25 cellular contexts compared by ENCODE assay signal in genomic region chr10:25024528-25024927, GRCh38. TPM values are rescaled to one million over a fixed set of nuclear protein-coding genes. Genes with fewer than 3 reads are reported as not detected.
DNase-seq lines count a peak whose midpoint lies in the region; ATAC-seq and TF ChIP-seq lines count a peak whose summit lies in the region.
"Had no signal": no experiment of that assay in that cellular context is flagged by ENCODE, and none has a peak within 500 bp of the region (broad histone marks: within the 10 kb centered on the region; RNA-seq: fewer than 3 reads in every experiment).

No MANE protein-coding gene starts in this region.

- H2BK5ac ChIP-seq in mesenchymal stem cell (ENCODE audit: low read depth, low read length, poor library complexity, severe bottlenecking), result no peak overlapping the region

- no peak overlapping the region for H2BK15ac ChIP-seq in mesenchymal stem cell (ENCODE audit: low read depth, poor library complexity, severe bottlenecking)

- H3K4me1 ChIP-seq in ACC112 (ENCODE audit: control insufficient read depth, insufficient read depth, low read length, unreplicated experiment) (peaks cover 12% of the 10 kb centered on the region), mesenchymal stem cell (ENCODE audit: control insufficient read depth, insufficient read depth, low read depth, low read length) (no peaks in the 10 kb centered on the region)
- H3K4me1 ChIP-seq: SJCRH30 had no signal

- H3K23ac ChIP-seq in mesenchymal stem cell (ENCODE audit: low read length in 2 of 2), result no peak overlapping the region

- H3K4ac ChIP-seq in mesenchymal stem cell (ENCODE audit: low read depth in 1 of 2, low read length in 2 of 2), result no peak overlapping the region

- no peak for TF ChIP-seq CTCF in AG10803 (conservative IDR thresholded peaks at IDR 0.05; ENCODE audit: low read length)
- TF ChIP-seq CTCF in coronary artery (IDR thresholded peaks at IDR 0.05), result no peak
- TF ChIP-seq CTCF in dorsolateral prefrontal cortex (IDR thresholded peaks at IDR 0.05 in 54 of 56, conservative IDR thresholded peaks at IDR 0.05 in 2 of 56; ENCODE audit: low read depth in 1 of 56, partially characterized antibody in 56 of 56), result no peak

- no peak overlapping the region for H2AK5ac ChIP-seq in mesenchymal stem cell (ENCODE audit: low read length, severe bottlenecking)

- H3K9ac ChIP-seq in mesenchymal stem cell (ENCODE audit: low read length), result peak overlapping the region; percentile 40

- H3K4me3 ChIP-seq in ACC112 (ENCODE audit: low read depth, low read length), result peak overlapping the region; percentile 46; the same call in 1 of the 2 replicates
- H3K4me3 ChIP-seq in AG10803 (ENCODE audit: low read length), result no peak overlapping the region
- H3K4me3 ChIP-seq in coronary artery, result no peak overlapping the region
- peak overlapping the region in 1 of 2 experiments; percentile 30 for H3K4me3 ChIP-seq in mesenchymal stem cell (ENCODE audit: insufficient read depth in 1 of 2, low read depth in 1 of 2, low read length in 2 of 2)
- H3K4me3 ChIP-seq in dorsolateral prefrontal cortex, result no peak overlapping the region
- H3K4me3 ChIP-seq: PC-9, SJCRH30 had no signal

- WGBS in mesenchymal stem cell, result 95% methylated on average over 5 of the region's 8 CpGs

- H3K27ac ChIP-seq in ACC112 (ENCODE audit: low read depth, low read length) (no peak overlapping the region), coronary artery (peak overlapping the region; percentile 19 to 34), mesenchymal stem cell (ENCODE audit: low read length, poor library complexity, severe bottlenecking) (no peak overlapping the region), dorsolateral prefrontal cortex (peak overlapping the region in 5 of 59 donors; percentile 2 to 39 (median 4))
- H3K27ac ChIP-seq: HL-60, PC-9, SJCRH30 had no signal

- H3K27me3 ChIP-seq in ACC112 (ENCODE audit: insufficient read depth, low read length) (no peaks in the 10 kb centered on the region), mesenchymal stem cell (ENCODE audit: control insufficient read depth in 1 of 2, insufficient read depth in 1 of 2, low read length in 2 of 2) (no peaks in the 10 kb centered on the region), dorsolateral prefrontal cortex (no peaks in the 10 kb centered on the region)
- H3K27me3 ChIP-seq: SJCRH30 had no signal

- H3K79me1 ChIP-seq in mesenchymal stem cell (replicated peaks; ENCODE audit: low read length, poor library complexity, severe bottlenecking), result peaks cover 1% of the 10 kb centered on the region

- H3K18ac ChIP-seq in mesenchymal stem cell (ENCODE audit: low read depth in 1 of 2, low read length in 2 of 2), result no peak overlapping the region

- H2BK12ac ChIP-seq in mesenchymal stem cell (ENCODE audit: low read length in 2 of 2), result no peak overlapping the region

- no peak overlapping the region for H3K14ac ChIP-seq in mesenchymal stem cell (ENCODE audit: low read length in 2 of 2)

- H4K8ac ChIP-seq in mesenchymal stem cell (ENCODE audit: low read length), result no peak overlapping the region

- no peak overlapping the region for H4K91ac ChIP-seq in mesenchymal stem cell (ENCODE audit: low read length)

- H3K4me2 ChIP-seq in mesenchymal stem cell (ENCODE audit: low read length, poor library complexity, severe bottlenecking), result no peak overlapping the region
- H3K4me2 ChIP-seq: PC-9 had no signal

- ATAC-seq in GM21529 (IDR thresholded peaks at IDR 0.05; ENCODE audit: unreplicated experiment) (no peak), GM19395 (IDR thresholded peaks at IDR 0.05; ENCODE audit: unreplicated experiment) (no peak)
- ATAC-seq: HCT116, HepG2, Right ventricle myocardium inferior, T-cell had no signal

- H2BK120ac ChIP-seq in mesenchymal stem cell (ENCODE audit: low read depth, low read length), result no peak overlapping the region

- peak overlapping the region; percentile 79 for H2AFZ ChIP-seq in ACC112 (ENCODE audit: low read length, unreplicated experiment)
- H2AFZ ChIP-seq in mesenchymal stem cell (ENCODE audit: low read depth, low read length), result no peak overlapping the region
- H2AFZ ChIP-seq: PC-9 had no signal

- DNase-seq in AG10803 (ENCODE audit: low read depth) (peak; percentile 49), coronary artery (ENCODE audit: low spot score) (no peak), mesenchymal stem cell (no peak), dorsolateral prefrontal cortex (no peak)
- no peak for DNase-seq in activated naive CD4-positive, alpha-beta T cell (lab: John Stamatoyannopoulos, UW)
- DNase-seq: DMS153, DND-41, Karpas-422, MV-4-11, NCI-H187 treated with DMSO at 0.1 percent for 48 hours, NCI-H524 treated with DMSO at 0.1 percent for 48 hours, NCI-H774, PC-9, SJCRH30, T-cell had no signal

- no peaks in the 10 kb centered on the region for H3K79me2 ChIP-seq in ACC112 (ENCODE audit: control insufficient read depth, insufficient read depth, low read length, unreplicated experiment)

- H3K36me3 ChIP-seq in ACC112 (ENCODE audit: insufficient read depth, low read length) (no peaks in the 10 kb centered on the region), mesenchymal stem cell (ENCODE audit: control insufficient read depth in 1 of 2, insufficient read depth in 2 of 2, low read depth in 1 of 2, low read length in 2 of 2) (no peaks in the 10 kb centered on the region)
- H3K36me3 ChIP-seq: SJCRH30 had no signal

- H3K9me3 ChIP-seq in mesenchymal stem cell (ENCODE audit: control insufficient read depth, low read length), result no peaks in the 10 kb centered on the region
- H3K9me3 ChIP-seq: SJCRH30 had no signal

- intact Hi-C loops in dorsolateral prefrontal cortex (cut with DNase I), result loop anchor here (2.0 to 10.0 kb wide), 2 partner anchors 56 to 200 kb away; no protein-coding TSS in a partner anchor

RNA-seq across cellular contexts. Expression of gene THNSL1, which starts 8.1 kb away (rescaled TPM):
- polyA plus RNA-seq in mesenchymal stem cell (2013, experiment 1 of 2), result 0.91 TPM
- 0.85 TPM for polyA plus RNA-seq in mesenchymal stem cell (2013, experiment 2 of 2)
- 10 to 100 TPM in 70 of 120 experiments, 1 to 10 TPM in 50; 5.6 to 16.0 (median 10.5) TPM for total RNA-seq in dorsolateral prefrontal cortex

RNA-seq across cellular contexts. Expression of gene ENKUR, which starts 8.6 kb away (rescaled TPM):
- 0.03 TPM for polyA plus RNA-seq in mesenchymal stem cell (2013, experiment 1 of 2)
- not detected for polyA plus RNA-seq in mesenchymal stem cell (2013, experiment 2 of 2)
- total RNA-seq in dorsolateral prefrontal cortex, result 10 to 100 TPM in 13 of 120 experiments, 1 to 10 TPM in 107; 2.2 to 13.6 (median 6.8) TPM
- total RNA-seq: H4, HT-29, M059J, Right ventricle myocardium inferior, SJCRH30 had no signal

Comparison
In these comparisons a context has a peak if more than half of its experiments do, and no peak if none do; other contexts are left out.
1. H3K27ac ChIP-seq: peak in coronary artery (2 of 2); none in ACC112 (single experiment) and mesenchymal stem cell (single experiment).